ENCODE assay signal across 16 cellular contexts in the genomic region with DNA sequence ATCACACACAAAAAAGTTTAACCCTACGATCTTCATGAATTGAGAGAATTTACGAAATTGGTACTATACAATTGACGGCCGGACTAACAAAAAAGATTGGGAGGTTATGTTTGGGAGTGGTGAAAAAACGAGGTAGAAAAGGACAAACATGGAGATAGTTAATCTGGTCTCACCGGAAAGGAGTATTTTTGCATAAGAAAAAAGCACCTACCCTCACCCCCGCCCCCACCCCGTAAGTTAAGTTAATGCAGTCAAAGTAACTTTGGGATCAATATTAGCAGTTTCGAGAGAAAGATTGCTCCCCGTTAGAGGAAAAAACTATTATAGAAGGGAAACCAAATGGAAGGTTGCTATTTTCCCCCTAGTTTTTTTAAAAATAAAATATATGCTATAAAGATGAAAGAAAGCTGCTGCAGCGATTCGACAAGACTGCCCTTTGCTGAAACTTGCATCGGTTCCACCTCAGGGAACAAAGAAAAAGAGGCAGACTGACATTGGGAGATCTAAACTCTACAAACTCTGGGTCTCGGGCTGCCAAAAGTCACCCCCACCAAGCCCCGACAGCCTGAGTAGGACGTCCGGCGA. TPM values are rescaled to one million over a fixed set of nuclear protein-coding genes. Genes with fewer than 3 reads are reported as not detected.
A peak's percentile ranks its signal among the peaks of the same experiment; 100 is the strongest.
DNase-seq lines count a peak whose midpoint lies in the region; ATAC-seq, FAIRE-seq and TF ChIP-seq lines count a peak whose summit lies in the region.
"Had no signal": no experiment of that assay in that cellular context is flagged by ENCODE, and none has a peak within 500 bp of the region (broad histone marks: within the 10 kb centered on the region; RNA-seq: fewer than 3 reads in every experiment).

No MANE protein-coding gene starts in this region.

- ATAC-seq in activated CD4-positive, CD25-positive, alpha-beta regulatory T cell treated with anti-CD3 and anti-CD28 coated beads, Interleukin-2, amount 50 U/mL, for 24 hours: no peak
- ATAC-seq in GM21360 (IDR thresholded peaks at IDR 0.05; ENCODE audit: unreplicated experiment) (no peak), left lobe of liver (no peak)

- DNase-seq in activated naive CD4-positive, alpha-beta T cell treated with anti-CD3 and anti-CD28 coated beads, Interleukin-2, amount 10 ng/mL, durations not matched to agents 7 days and 5 days: no peak
- DNase-seq in activated naive CD4-positive, alpha-beta T cell treated with anti-CD3 and anti-CD28 coated beads, Interleukin-2, amount 50 U/mL, for 16 hours: no peak
- no peak for DNase-seq in astrocyte (ENCODE audit: low read depth)
- DNase-seq in keratinocyte (ENCODE audit: low read depth, low spot score): no peak
- no peak for DNase-seq in Peyer's patch
- no peak for DNase-seq in left lobe of liver (ENCODE audit: low spot score)
- DNase-seq: MM.1S; NCI-H2081 treated with DMSO at 0.1 percent for 48 hours; NK-92 treated with Interleukin-12 subunit alpha and Interleukin-12 subunit beta, amount 100 ng/mL, for 24 hours; SIG-M5 had no signal

- peak overlapping the region; percentile 94 for H3K4me2 ChIP-seq in astrocyte (ENCODE audit: low read length)
- peak overlapping the region; percentile 35 for H3K4me2 ChIP-seq in keratinocyte (ENCODE audit: control insufficient read depth, extremely low read depth, insufficient read depth, low read depth, low read length)

- H3K4me3 ChIP-seq in astrocyte (ENCODE audit: insufficient read depth, low read depth, low read length): no peak overlapping the region
- H3K4me3 ChIP-seq in keratinocyte (ENCODE audit: control insufficient read depth in 2 of 3, extremely low read depth in 1 of 3, insufficient read depth in 2 of 3, low read depth in 1 of 3, low read length in 3 of 3): peak overlapping the region in 1 of 3 experiments; percentile 2
- H3K4me3 ChIP-seq in Peyer's patch: peak overlapping the region in 2 of 4 donors; percentile 44 to 57

- FAIRE-seq in astrocyte (lab: Jason Lieb, UNC) (no peak), keratinocyte (lab: Jason Lieb, UNC) (no peak)

- H2AFZ ChIP-seq in astrocyte (ENCODE audit: low read depth, low read length): peak overlapping the region; percentile 60
- peak overlapping the region; percentile 66 for H2AFZ ChIP-seq in keratinocyte (ENCODE audit: control insufficient read depth, low read length)
- H2AFZ ChIP-seq: parathyroid adenoma had no signal

- no peaks in the 10 kb centered on the region for H3K9me3 ChIP-seq in astrocyte (ENCODE audit: insufficient read depth, low read depth, low read length)
- no peaks in the 10 kb centered on the region for H3K9me3 ChIP-seq in keratinocyte (ENCODE audit: control insufficient read depth, low read depth, low read length)
- H3K9me3 ChIP-seq in Peyer's patch: no peaks in the 10 kb centered on the region
- H3K9me3 ChIP-seq: esophagus muscularis mucosa, heart left ventricle had no signal

- no peak overlapping the region for H3K9ac ChIP-seq in astrocyte (ENCODE audit: low read length)
- peak overlapping the region; percentile 33 for H3K9ac ChIP-seq in keratinocyte (ENCODE audit: control insufficient read depth, extremely low read depth, insufficient read depth, low read length)
- H3K9ac ChIP-seq: parathyroid adenoma had no signal

- TF ChIP-seq CTCF in astrocyte (IDR thresholded peaks at IDR 0.05; ENCODE audit: insufficient read depth, low read depth, low read length) (no peak), keratinocyte (optimal IDR thresholded peaks at IDR 0.05 in 1 of 3, IDR thresholded peaks at IDR 0.05 in 1 of 3, conservative IDR thresholded peaks at IDR 0.05 in 1 of 3; ENCODE audit: extremely low read depth in 1 of 3, insufficient read depth in 2 of 3, low read length in 3 of 3) (no peak), Peyer's patch (IDR thresholded peaks at IDR 0.05) (no peak)

- no peaks in the 10 kb centered on the region for H3K9me1 ChIP-seq in keratinocyte (ENCODE audit: control insufficient read depth, extremely low read depth, insufficient read depth, low read length)

- H3K36me3 Mint-ChIP-seq in activated naive CD4-positive, alpha-beta T cell treated with anti-CD3 and anti-CD28 coated beads, Interleukin-2, amount 10 ng/mL, durations not matched to agents 7 days and 5 days: peaks cover 20% of the 10 kb centered on the region
- H3K36me3 Mint-ChIP-seq in astrocyte (ENCODE audit: low read depth, unreplicated experiment): no peaks in the 10 kb centered on the region

- H4K20me1 ChIP-seq in astrocyte (ENCODE audit: insufficient read depth, low read length): no peaks in the 10 kb centered on the region
- H4K20me1 ChIP-seq in keratinocyte (ENCODE audit: control insufficient read depth, extremely low read depth, insufficient read depth, low read length): no peaks in the 10 kb centered on the region

- peaks cover 87% of the 10 kb centered on the region for H3K27me3 Mint-ChIP-seq in activated naive CD4-positive, alpha-beta T cell treated with anti-CD3 and anti-CD28 coated beads, Interleukin-2, amount 10 ng/mL, durations not matched to agents 7 days and 5 days
- H3K27me3 Mint-ChIP-seq in astrocyte (ENCODE audit: low read depth, unreplicated experiment): peaks cover 67% of the 10 kb centered on the region

- no peak for TF ChIP-seq POLR2A in Peyer's patch (IDR thresholded peaks at IDR 0.05)

- no peaks in the 10 kb centered on the region for H3K79me2 ChIP-seq in astrocyte (ENCODE audit: insufficient read depth, low read length)
- no peaks in the 10 kb centered on the region for H3K79me2 ChIP-seq in keratinocyte (ENCODE audit: control insufficient read depth, insufficient read depth, low read length)
- H3K79me2 ChIP-seq: parathyroid adenoma had no signal

- H3K36me3 ChIP-seq in astrocyte (ENCODE audit: insufficient read depth, low read length) (no peaks in the 10 kb centered on the region), keratinocyte (ENCODE audit: control insufficient read depth in 2 of 2, extremely low read depth in 1 of 2, insufficient read depth in 2 of 2, low read length in 2 of 2) (no peaks in the 10 kb centered on the region), Peyer's patch (no peaks in the 10 kb centered on the region)
- H3K36me3 ChIP-seq: esophagus muscularis mucosa, heart left ventricle had no signal

- H3K27ac ChIP-seq in astrocyte (ENCODE audit: low read depth, low read length): no peak overlapping the region
- H3K27ac ChIP-seq in keratinocyte (ENCODE audit: control insufficient read depth, insufficient read depth, low read length): no peak overlapping the region
- H3K27ac ChIP-seq in Peyer's patch: peak overlapping the region in 1 of 4 donors; percentile 71
- H3K27ac ChIP-seq: esophagus muscularis mucosa, heart left ventricle, parathyroid adenoma had no signal

- H3K27me3 ChIP-seq in astrocyte (ENCODE audit: insufficient read depth, low read length) (peaks cover 74% of the 10 kb centered on the region), keratinocyte (ENCODE audit: control insufficient read depth, extremely low read depth, insufficient read depth, low read length) (peaks cover 12% of the 10 kb centered on the region), Peyer's patch (peaks cover 8 to 46% of the 10 kb centered on the region in 2 donors)

- H3K27ac Mint-ChIP-seq in activated naive CD4-positive, alpha-beta T cell treated with anti-CD3 and anti-CD28 coated beads, Interleukin-2, amount 10 ng/mL, durations not matched to agents 7 days and 5 days: peak overlapping the region; percentile 52
- H3K27ac Mint-ChIP-seq in astrocyte (ENCODE audit: unreplicated experiment): peak overlapping the region; percentile 38
- H3K27ac Mint-ChIP-seq: activated naive CD8-positive, alpha-beta T cell had no signal

- H3K4me3 Mint-ChIP-seq in activated naive CD4-positive, alpha-beta T cell treated with anti-CD3 and anti-CD28 coated beads, Interleukin-2, amount 10 ng/mL, durations not matched to agents 7 days and 5 days: no peak overlapping the region
- peak overlapping the region; percentile 45 for H3K4me3 Mint-ChIP-seq in astrocyte (ENCODE audit: unreplicated experiment)

- CTCF ChIA-PET in activated naive CD4-positive, alpha-beta T cell treated with anti-CD3 and anti-CD28 coated beads, Interleukin-2, amount 10 ng/mL, durations not matched to agents 7 days and 5 days (lab: Charles Lee): no interaction called here

- peaks cover 20% of the 10 kb centered on the region for H3K4me1 Mint-ChIP-seq in activated naive CD4-positive, alpha-beta T cell treated with anti-CD3 and anti-CD28 coated beads, Interleukin-2, amount 10 ng/mL, durations not matched to agents 7 days and 5 days
- H3K4me1 Mint-ChIP-seq in astrocyte (ENCODE audit: low read depth, unreplicated experiment): peaks cover 2% of the 10 kb centered on the region

- dilution Hi-C loops in keratinocyte (cut with MboI; ENCODE audit: extremely low pct_ligation_motif_present, low sequenced_read_pairs): no loop called here

- H3K9me3 Mint-ChIP-seq in activated naive CD4-positive, alpha-beta T cell treated with anti-CD3 and anti-CD28 coated beads, Interleukin-2, amount 10 ng/mL, durations not matched to agents 7 days and 5 days: peaks cover 7% of the 10 kb centered on the region
- peaks cover 7% of the 10 kb centered on the region for H3K9me3 Mint-ChIP-seq in astrocyte (ENCODE audit: unreplicated experiment)

- H3K4me1 ChIP-seq in astrocyte (ENCODE audit: insufficient read depth, low read length): peaks cover 10% of the 10 kb centered on the region
- peaks cover 7% of the 10 kb centered on the region for H3K4me1 ChIP-seq in keratinocyte (ENCODE audit: control insufficient read depth, extremely low read depth, insufficient read depth, low read length)
- H3K4me1 ChIP-seq in Peyer's patch: peaks cover 0 to 40% (median 7%) of the 10 kb centered on the region in 4 donors
- H3K4me1 ChIP-seq: parathyroid adenoma had no signal

RNA-seq across cellular contexts. Expression of a gene that starts 3.5 kb away (rescaled TPM):
- 0.36 and 0.70 TPM in 2 replicates for total RNA-seq in astrocyte
- 0.03 to 0.17 TPM (median 0.16 TPM) in 3 replicates for polyA plus RNA-seq in keratinocyte
- 0.12 TPM for polyA plus RNA-seq in keratinocyte (2011; ENCODE audit: low read depth)
- polyA plus RNA-seq in keratinocyte (2011; cell fraction: cytosol; rRNA removed): 0.08 and 0.09 TPM in 2 replicates
- 0.22 and 0.32 TPM in 2 replicates for polyA plus RNA-seq in keratinocyte (2011; cell fraction: nucleus; rRNA removed)
- polyA plus RNA-seq in keratinocyte (2012; ENCODE audit: low replicate concordance): 0.17 and 0.28 TPM in 2 replicates
- polyA minus RNA-seq in keratinocyte: 0.03 to 0.07 TPM (median 0.06 TPM) in 3 replicates
- not detected for polyA minus RNA-seq in keratinocyte (2011; cell fraction: cytosol; rRNA and poly(A)+ RNA removed)
- 0.32 and 0.47 TPM in 2 replicates for polyA minus RNA-seq in keratinocyte (2011; cell fraction: nucleus; rRNA and poly(A)+ RNA removed)
- total RNA-seq in Peyer's patch: 1 to 10 TPM in 3 of 4 donors, not detected in 1; 1.4 to 5.2 (median 3.6) TPM
- total RNA-seq in left lobe of liver: not detected
- total RNA-seq: esophagus muscularis mucosa, heart left ventricle had no signal
- polyA plus RNA-seq: heart left ventricle had no signal
